14 cellular contexts compared by ENCODE assay signal in the genomic region with DNA sequence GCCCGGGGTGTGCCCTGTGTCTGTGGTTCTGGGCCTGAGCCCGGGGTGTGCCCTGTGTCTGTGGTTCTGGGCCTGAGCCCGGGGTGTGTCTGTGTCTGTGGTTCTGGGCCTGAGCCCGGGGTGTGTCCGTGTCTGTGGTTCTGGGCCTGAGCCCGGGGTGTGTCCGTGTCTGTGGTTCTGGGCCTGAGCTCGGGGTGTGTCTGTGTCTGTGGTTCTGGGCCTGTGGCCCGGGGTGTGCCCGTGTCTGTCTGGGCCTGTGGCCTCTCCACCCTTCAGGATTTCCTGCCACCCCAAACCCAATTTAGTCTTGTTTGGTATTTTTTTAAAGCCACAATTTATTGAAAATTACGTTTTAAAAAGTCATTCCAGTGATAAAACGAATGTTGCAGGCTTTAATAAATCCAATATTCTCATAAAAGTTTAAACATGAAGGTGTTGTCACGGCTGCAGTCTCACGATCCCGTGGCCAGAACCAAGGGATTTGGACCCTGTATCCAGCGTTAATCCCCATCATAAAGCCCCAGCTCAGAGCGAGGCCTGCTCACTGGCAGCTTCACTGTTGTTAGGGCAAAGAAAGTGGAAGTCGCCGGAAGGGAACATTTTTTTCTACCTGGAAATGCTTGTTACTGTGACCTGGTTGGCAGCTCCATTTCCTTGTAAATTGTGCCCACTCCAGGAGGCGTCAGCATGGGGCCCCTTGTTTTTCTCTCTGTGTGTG.
A peak's percentile ranks its signal among the peaks of the same experiment; 100 is the strongest.
DNase-seq lines count a peak whose midpoint lies in the region; ATAC-seq and TF ChIP-seq lines count a peak whose summit lies in the region.
"Had no signal": no experiment of that assay in that cellular context is flagged by ENCODE, and none has a peak within 500 bp of the region (broad histone marks: within the 10 kb centered on the region; RNA-seq: fewer than 3 reads in every experiment).

No MANE protein-coding gene starts in this region.

- H3K9me3 ChIP-seq in hepatocyte (ENCODE audit: low read depth) (no peaks in the 10 kb centered on the region), smooth muscle cell (replicated peaks; ENCODE audit: low read depth) (no peaks in the 10 kb centered on the region)
- H3K9me3 ChIP-seq: gastroesophageal sphincter, sigmoid colon had no signal

- peak overlapping the region; percentile 26 for H3K4me3 Mint-ChIP-seq in activated CD4-positive, alpha-beta T cell treated with anti-CD3 and anti-CD28 coated beads, Interleukin-2, amount 10 ng/mL, durations not matched to agents 24 days and 14 days

- H3K27ac Mint-ChIP-seq in activated CD4-positive, alpha-beta T cell treated with anti-CD3 and anti-CD28 coated beads, Interleukin-2, amount 10 ng/mL, durations not matched to agents 24 days and 14 days, result peak overlapping the region; percentile 80

- no peaks in the 10 kb centered on the region for H3K36me3 ChIP-seq in hepatocyte (replicated peaks; ENCODE audit: insufficient read depth, low read depth)
- H3K36me3 ChIP-seq in smooth muscle cell (ENCODE audit: low read depth), result no peaks in the 10 kb centered on the region

- H3K4me2 ChIP-seq in hepatocyte (peak overlapping the region; percentile 23), smooth muscle cell (peak overlapping the region; percentile 80)

- no peak for ATAC-seq in HG02763 (IDR thresholded peaks at IDR 0.05; ENCODE audit: unreplicated experiment)
- ATAC-seq in HG03139 (IDR thresholded peaks at IDR 0.05; ENCODE audit: unreplicated experiment), result no peak
- ATAC-seq: gastroesophageal sphincter had no signal

- H3K9ac ChIP-seq in smooth muscle cell (ENCODE audit: low read depth), result no peak overlapping the region

- H3K4me1 Mint-ChIP-seq in activated CD4-positive, alpha-beta T cell treated with anti-CD3 and anti-CD28 coated beads, Interleukin-2, amount 10 ng/mL, durations not matched to agents 24 days and 14 days, result peaks cover 25% of the 10 kb centered on the region

- H3K79me2 ChIP-seq in hepatocyte (peaks cover 62% of the 10 kb centered on the region), smooth muscle cell (ENCODE audit: low read depth) (peaks cover 39% of the 10 kb centered on the region)

- no peaks in the 10 kb centered on the region for H3K9me2 ChIP-seq in hepatocyte (replicated peaks; ENCODE audit: insufficient read depth)

- H3K27ac ChIP-seq in hepatocyte (peak overlapping the region; percentile 76), smooth muscle cell (ENCODE audit: low read depth) (peak overlapping the region; percentile 66)

- TF ChIP-seq CTCF in hepatocyte (IDR thresholded peaks at IDR 0.05; ENCODE audit: poor library complexity) (no peak), smooth muscle cell (IDR thresholded peaks at IDR 0.05; ENCODE audit: borderline replicate concordance, insufficient read depth, poor library complexity, severe bottlenecking) (no peak)

- peaks cover 12% of the 10 kb centered on the region for H3K4me1 ChIP-seq in hepatocyte (ENCODE audit: insufficient read depth)
- H3K4me1 ChIP-seq in smooth muscle cell (ENCODE audit: low read depth), result peaks cover 10% of the 10 kb centered on the region

- H3K9me3 Mint-ChIP-seq in activated CD4-positive, alpha-beta T cell treated with anti-CD3 and anti-CD28 coated beads, Interleukin-2, amount 10 ng/mL, durations not matched to agents 24 days and 14 days, result peaks cover 28% of the 10 kb centered on the region

- no peak overlapping the region for H2AFZ ChIP-seq in hepatocyte
- no peak overlapping the region for H2AFZ ChIP-seq in smooth muscle cell (ENCODE audit: low read depth)

- H3K4me3 ChIP-seq in hepatocyte (no peak overlapping the region), smooth muscle cell (no peak overlapping the region)
- H3K4me3 ChIP-seq: gastroesophageal sphincter, lung, sigmoid colon had no signal

- intact Hi-C loops in activated CD4-positive, alpha-beta T cell treated with anti-CD3 and anti-CD28 coated beads, Interleukin-2, amount 10 ng/mL, durations not matched to agents 24 days and 14 days (cut with micrococcal nuclease), result no loop called here

- peaks cover 3% of the 10 kb centered on the region for H3F3A ChIP-seq in smooth muscle cell (ENCODE audit: low read depth)

- H3K27me3 ChIP-seq in hepatocyte (no peaks in the 10 kb centered on the region), smooth muscle cell (ENCODE audit: low read depth) (no peaks in the 10 kb centered on the region)
- H3K27me3 ChIP-seq: gastroesophageal sphincter, sigmoid colon had no signal

- 55% methylated on average over 13 of the region's 20 CpGs for WGBS in hepatocyte (ENCODE audit: low lambda C conversion rate, missing lambda C conversion rate)
- WGBS in smooth muscle cell (ENCODE audit: low lambda C conversion rate), result 57% methylated on average over 19 of the region's 20 CpGs

- no peak for DNase-seq in activated CD4-positive, alpha-beta T cell treated with anti-CD3 and anti-CD28 coated beads, Interleukin-2, amount 10 ng/mL, durations not matched to agents 24 days and 14 days
- no peak for DNase-seq in activated CD4-positive, alpha-beta T cell treated with anti-CD3 and anti-CD28 coated beads, Interleukin-2, amount 50 U/mL, for 48 hours
- DNase-seq in activated effector memory CD4-positive, alpha-beta T cell treated with anti-CD3 and anti-CD28 coated beads, Interleukin-2, amount 50 U/mL, for 16 hours, result peak; percentile 64
- no peak for DNase-seq in hepatocyte (ENCODE audit: low spot score)
- no peak for DNase-seq in smooth muscle cell (lab: John Stamatoyannopoulos, UW; ENCODE audit: unreplicated experiment)
- DNase-seq in stimulated activated CD4-positive, alpha-beta T cell treated with anti-CD3 and anti-CD28 coated beads, Interleukin-1b, Interleukin-23, amount 100 ng/mL, for 48 hours, result no peak
- DNase-seq: 8988T, NCI-H1436 treated with DMSO at 0.1 percent for 48 hours, NCI-H82, sigmoid colon had no signal

- no peaks in the 10 kb centered on the region for H3K27me3 Mint-ChIP-seq in activated CD4-positive, alpha-beta T cell treated with anti-CD3 and anti-CD28 coated beads, Interleukin-2, amount 10 ng/mL, durations not matched to agents 24 days and 14 days

- peaks cover 85% of the 10 kb centered on the region for H3K36me3 Mint-ChIP-seq in activated CD4-positive, alpha-beta T cell treated with anti-CD3 and anti-CD28 coated beads, Interleukin-2, amount 10 ng/mL, durations not matched to agents 24 days and 14 days (ENCODE audit: low read depth)

- peaks cover 26% of the 10 kb centered on the region for H4K20me1 ChIP-seq in hepatocyte (ENCODE audit: insufficient read depth, poor library complexity, severe bottlenecking)
- H4K20me1 ChIP-seq in smooth muscle cell (ENCODE audit: low read depth), result peaks cover 61% of the 10 kb centered on the region
